Comparison of ENCODE assay signal across 9 cellular contexts in the genomic region with DNA sequence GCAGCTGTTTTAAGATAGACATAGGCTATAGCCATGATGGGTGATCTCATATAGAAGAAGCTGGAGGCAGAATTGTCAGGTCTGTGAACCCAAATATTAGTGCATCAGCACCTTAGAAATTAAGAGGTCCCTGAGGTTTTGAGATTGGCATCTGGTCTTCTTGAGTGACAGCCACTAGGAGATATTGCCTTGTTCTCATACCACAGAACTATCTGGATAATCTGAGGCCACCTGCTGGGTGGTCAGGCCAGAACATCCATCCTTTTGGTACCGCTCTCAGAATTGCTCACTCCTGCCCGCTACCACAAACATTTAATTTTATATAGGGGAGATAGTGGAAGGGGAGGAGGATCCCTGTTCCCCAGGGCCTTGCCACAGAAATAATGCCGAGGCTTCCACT.
A peak's percentile ranks its signal among the peaks of the same experiment; 100 is the strongest.
DNase-seq lines count a peak whose midpoint lies in the region; ATAC-seq and TF ChIP-seq lines count a peak whose summit lies in the region.
"Had no signal": no experiment of that assay in that cellular context is flagged by ENCODE, and none has a peak within 500 bp of the region (broad histone marks: within the 10 kb centered on the region; RNA-seq: fewer than 3 reads in every experiment).

No MANE protein-coding gene starts in this region.

- H3K36me3 ChIP-seq in MM.1S (replicated peaks; ENCODE audit: insufficient read depth, low read length), result no peaks in the 10 kb centered on the region
- no peaks in the 10 kb centered on the region for H3K36me3 ChIP-seq in smooth muscle cell (ENCODE audit: low read depth)
- no peaks in the 10 kb centered on the region for H3K36me3 ChIP-seq in endodermal cell (ENCODE audit: control insufficient read depth, insufficient read depth, low read length)

- H4K20me1 ChIP-seq in MM.1S (ENCODE audit: insufficient read depth, low read length) (no peaks in the 10 kb centered on the region), smooth muscle cell (ENCODE audit: low read depth) (no peaks in the 10 kb centered on the region)

- H3K27me3 ChIP-seq in MM.1S (replicated peaks; ENCODE audit: insufficient read depth, low read length) (no peaks in the 10 kb centered on the region), smooth muscle cell (ENCODE audit: low read depth) (no peaks in the 10 kb centered on the region), endodermal cell (ENCODE audit: control insufficient read depth, insufficient read depth, low read length, poor library complexity, severe bottlenecking) (peaks cover 14% of the 10 kb centered on the region)

- no peak for TF ChIP-seq POLR2A in erythroblast (IDR thresholded peaks at IDR 0.05; ENCODE audit: low read length)

- H3K4me1 ChIP-seq in MM.1S (ENCODE audit: low read length) (no peaks in the 10 kb centered on the region), smooth muscle cell (ENCODE audit: low read depth) (no peaks in the 10 kb centered on the region), endodermal cell (ENCODE audit: control insufficient read depth, insufficient read depth, low read length) (no peaks in the 10 kb centered on the region)

- ATAC-seq in HG02870 (IDR thresholded peaks at IDR 0.05; ENCODE audit: unreplicated experiment), result no peak
- ATAC-seq: T-cell had no signal

- H3K36me3 Mint-ChIP-seq in endodermal cell (ENCODE audit: low read depth), result no peaks in the 10 kb centered on the region
- H3K36me3 Mint-ChIP-seq: T-cell had no signal

- WGBS in smooth muscle cell (ENCODE audit: low lambda C conversion rate), result 80% methylated on average over 3 of the region's 3 CpGs
- WGBS in endodermal cell (ENCODE audit: insufficient coverage in 1 of 2, insufficient read length in 1 of 2), 2 experiments, result 95% methylated on average over 3 of the region's 3 CpGs; no CpG with 5 or more reads in 1 of the 2 experiments

- no peak overlapping the region for H3K27ac ChIP-seq in MM.1S (ENCODE audit: low read length)
- no peak overlapping the region for H3K27ac ChIP-seq in smooth muscle cell (ENCODE audit: low read depth)
- H3K27ac ChIP-seq in endodermal cell (ENCODE audit: low read depth, low read length), result no peak overlapping the region

- no peaks in the 10 kb centered on the region for H3K9me3 ChIP-seq in MM.1S (replicated peaks; ENCODE audit: insufficient read depth, low read length)
- H3K9me3 ChIP-seq in smooth muscle cell (replicated peaks; ENCODE audit: low read depth), result no peaks in the 10 kb centered on the region
- peaks cover 7% of the 10 kb centered on the region for H3K9me3 ChIP-seq in endodermal cell (ENCODE audit: control insufficient read depth, low read length)

- H3F3A ChIP-seq in MM.1S (ENCODE audit: insufficient read depth, low read length) (no peaks in the 10 kb centered on the region), smooth muscle cell (ENCODE audit: low read depth) (no peaks in the 10 kb centered on the region)

- peak; percentile 29 for TF ChIP-seq CTCF in MM.1S (IDR thresholded peaks at IDR 0.05; ENCODE audit: low read length)
- TF ChIP-seq CTCF in smooth muscle cell (IDR thresholded peaks at IDR 0.05; ENCODE audit: borderline replicate concordance, insufficient read depth, poor library complexity, severe bottlenecking), result peak; percentile 32
- TF ChIP-seq CTCF in endodermal cell (conservative IDR thresholded peaks at IDR 0.05), result no peak

- no peak overlapping the region for H3K4me3 ChIP-seq in MM.1S (ENCODE audit: low read length)
- no peak overlapping the region for H3K4me3 ChIP-seq in smooth muscle cell
- H3K4me3 ChIP-seq in endodermal cell (ENCODE audit: low read length), result no peak overlapping the region

- H3K27ac Mint-ChIP-seq in endodermal cell, result no peak overlapping the region

- H3K79me2 ChIP-seq in MM.1S (ENCODE audit: low read length) (no peaks in the 10 kb centered on the region), smooth muscle cell (ENCODE audit: low read depth) (no peaks in the 10 kb centered on the region)

- H2AFZ ChIP-seq in MM.1S (ENCODE audit: low read length) (no peak overlapping the region), smooth muscle cell (ENCODE audit: low read depth) (peak overlapping the region; percentile 24)

- H3K9me3 Mint-ChIP-seq in endodermal cell, result no peaks in the 10 kb centered on the region
- H3K9me3 Mint-ChIP-seq: T-cell had no signal

- no peak overlapping the region for H3K4me2 ChIP-seq in MM.1S (ENCODE audit: low read depth, low read length)
- peak overlapping the region; percentile 4 for H3K4me2 ChIP-seq in smooth muscle cell

- H3K9ac ChIP-seq in MM.1S (ENCODE audit: low read length) (no peak overlapping the region), smooth muscle cell (ENCODE audit: low read depth) (no peak overlapping the region), endodermal cell (ENCODE audit: extremely low read depth, low read length, poor library complexity, severe bottlenecking) (no peak overlapping the region)

- H3K27me3 Mint-ChIP-seq in endodermal cell (ENCODE audit: insufficient read depth), result peaks cover 3% of the 10 kb centered on the region
- H3K27me3 Mint-ChIP-seq: T-cell had no signal

- H3K4me3 Mint-ChIP-seq in endodermal cell, result no peak overlapping the region

- no peaks in the 10 kb centered on the region for H3K4me1 Mint-ChIP-seq in endodermal cell

- H3K9me2 ChIP-seq in MM.1S (replicated peaks; ENCODE audit: insufficient read depth, low read length), result no peaks in the 10 kb centered on the region

- peak; percentile 30 for DNase-seq in SIG-M5 treated with dmso at 0.1 percent for 504 hours (lab: John Stamatoyannopoulos, UW; ENCODE audit: unreplicated experiment)
- no peak for DNase-seq in SIG-M5 (lab: John Stamatoyannopoulos, UW)
- peak; percentile 26 for DNase-seq in MM.1S
- peak; percentile 13 to 22 for DNase-seq in erythroblast (lab: John Stamatoyannopoulos, UW)
- no peak for DNase-seq in smooth muscle cell (lab: John Stamatoyannopoulos, UW; ENCODE audit: unreplicated experiment)
- no peak for DNase-seq in endodermal cell
- no peak for DNase-seq in mesenteric fat pad (ENCODE audit: low spot score)

Comparison
In these comparisons a context has a peak if more than half of its experiments do, and no peak if none do; other contexts are left out.
1. DNase-seq: peak in SIG-M5 treated with dmso at 0.1 percent for 504 hours (single experiment), MM.1S (single experiment) and erythroblast (2 of 2); none in SIG-M5 (single experiment), smooth muscle cell (single experiment), endodermal cell (single experiment) and mesenteric fat pad (single experiment).